23 cellular contexts compared by ENCODE assay signal in genomic region chr12:42631507-42631906, GRCh38. TPM values are rescaled to one million over a fixed set of nuclear protein-coding genes. Genes with fewer than 3 reads are reported as not detected.
DNase-seq lines count a peak whose midpoint lies in the region; ATAC-seq and TF ChIP-seq lines count a peak whose summit lies in the region.
"Had no signal": no experiment of that assay in that cellular context is flagged by ENCODE, and none has a peak within 500 bp of the region (broad histone marks: within the 10 kb centered on the region; RNA-seq: fewer than 3 reads in every experiment).

No MANE protein-coding gene starts in this region.

- no peaks in the 10 kb centered on the region for H3K27me3 ChIP-seq in GM23248 (replicated peaks; ENCODE audit: insufficient read depth)
- H3K27me3 ChIP-seq in mammary epithelial cell (ENCODE audit: insufficient read depth, low read length) = no peaks in the 10 kb centered on the region
- H3K27me3 ChIP-seq in neural progenitor cell = no peaks in the 10 kb centered on the region
- H3K27me3 ChIP-seq: brain microvascular endothelial cell, gastroesophageal sphincter, left lung, ovary, sigmoid colon had no signal

- H3K4me2 ChIP-seq in GM23248 (ENCODE audit: unreplicated experiment) (peak overlapping the region; percentile 31), mammary epithelial cell (ENCODE audit: insufficient read depth, low read depth, low read length) (no peak overlapping the region), neural progenitor cell (no peak overlapping the region)

- no peak overlapping the region for H3K27ac ChIP-seq in GM23248
- no peak overlapping the region for H3K27ac ChIP-seq in mammary epithelial cell (ENCODE audit: insufficient read depth, low read depth, low read length)
- no peak overlapping the region for H3K27ac ChIP-seq in neural progenitor cell
- H3K27ac ChIP-seq: brain microvascular endothelial cell, gastroesophageal sphincter, left lung, ovary had no signal

- peak overlapping the region; percentile 27; the same call in 1 of the 2 replicates for H3K9ac ChIP-seq in GM23248
- H3K9ac ChIP-seq in mammary epithelial cell (ENCODE audit: insufficient read depth, low read length) = no peak overlapping the region
- no peak overlapping the region for H3K9ac ChIP-seq in neural progenitor cell

- H3K9me2 ChIP-seq in GM23248 (ENCODE audit: insufficient read depth) = no peaks in the 10 kb centered on the region

- H3K4me1 Mint-ChIP-seq in neural progenitor cell = no peaks in the 10 kb centered on the region
- H3K4me1 Mint-ChIP-seq: activated CD4-positive, alpha-beta memory T cell treated with anti-CD3 and anti-CD28 coated beads, Interleukin-2, amount 10 ng/mL, durations not matched to agents 7 days and 5 days; CD8-positive, alpha-beta memory T cell had no signal

- BruUV-seq in mammary epithelial cell (replicated peaks; lab: Mats Ljungman, UMichigan) = no TSS peak

- H3K79me2 ChIP-seq in GM23248 (ENCODE audit: insufficient read depth) (no peaks in the 10 kb centered on the region), mammary epithelial cell (ENCODE audit: insufficient read depth, low read length) (no peaks in the 10 kb centered on the region), neural progenitor cell (ENCODE audit: low read depth) (no peaks in the 10 kb centered on the region)

- H3K9me3 Mint-ChIP-seq in neural progenitor cell = no peaks in the 10 kb centered on the region
- H3K9me3 Mint-ChIP-seq: activated CD4-positive, alpha-beta memory T cell treated with anti-CD3 and anti-CD28 coated beads, Interleukin-2, amount 10 ng/mL, durations not matched to agents 7 days and 5 days; CD8-positive, alpha-beta memory T cell; dendritic cell treated with granulocyte-macrophage colony-stimulating factor and Interleukin-4, amounts not matched to agents 40 ng/mL and 50 ng/mL, for 4 days; H9; T-helper 1 cell treated with Interleukin-12 subunit alpha and Interleukin-12 subunit beta and Interleukin-4 antibody, amounts not matched to agents 30 μg/mL and 1 μg/mL, for 36 hours had no signal

- 91 to 100% methylated on average over 1 of the region's 1 CpG for WGBS in GM23248 (ENCODE audit: low coverage in 1 of 2, low lambda C conversion rate in 2 of 2, missing lambda C conversion rate in 2 of 2), 2 experiments
- WGBS in mammary epithelial cell (ENCODE audit: low coverage, missing lambda C conversion rate) = 55% methylated on average over 1 of the region's 1 CpG

- H3K36me3 ChIP-seq in GM23248 (ENCODE audit: low read depth) (no peaks in the 10 kb centered on the region), mammary epithelial cell (ENCODE audit: insufficient read depth, low read length) (no peaks in the 10 kb centered on the region), neural progenitor cell (no peaks in the 10 kb centered on the region)
- H3K36me3 ChIP-seq: brain microvascular endothelial cell, gastroesophageal sphincter, left lung, ovary, sigmoid colon had no signal

- in situ Hi-C loops in GM23248 (cut with MboI) (no loop called here), mammary epithelial cell (cut with MboI; ENCODE audit: low sequenced_read_pairs in 2 of 2) (no loop called here)

- intact Hi-C loops in mammary epithelial cell (cut with micrococcal nuclease) = no loop called here

- no peak for ATAC-seq in HG03175 (IDR thresholded peaks at IDR 0.05; ENCODE audit: unreplicated experiment)
- ATAC-seq: activated naive CD4-positive, alpha-beta T cell treated with anti-CD3 and anti-CD28 coated beads, Interleukin-2, amount 50 U/mL, for 72 hours; gastroesophageal sphincter; left lung had no signal

- H3K4me3 Mint-ChIP-seq in neural progenitor cell = no peak overlapping the region
- H3K4me3 Mint-ChIP-seq: activated CD4-positive, alpha-beta memory T cell treated with anti-CD3 and anti-CD28 coated beads, Interleukin-2, amount 10 ng/mL, durations not matched to agents 7 days and 5 days; CD8-positive, alpha-beta memory T cell; dendritic cell treated with granulocyte-macrophage colony-stimulating factor and Interleukin-4, amounts not matched to agents 40 ng/mL and 50 ng/mL, for 4 days; H9; T-helper 1 cell treated with Interleukin-12 subunit alpha and Interleukin-12 subunit beta and Interleukin-4 antibody, amounts not matched to agents 30 μg/mL and 1 μg/mL, for 36 hours had no signal

- peaks cover 7% of the 10 kb centered on the region; the same call in 1 of the 2 replicates for H3K4me1 ChIP-seq in GM23248 (ENCODE audit: insufficient read depth)
- H3K4me1 ChIP-seq in mammary epithelial cell (ENCODE audit: insufficient read depth, low read length) = no peaks in the 10 kb centered on the region
- no peaks in the 10 kb centered on the region for H3K4me1 ChIP-seq in neural progenitor cell
- H3K4me1 ChIP-seq: left lung had no signal

- H4K20me1 ChIP-seq in GM23248 (ENCODE audit: insufficient read depth) (no peaks in the 10 kb centered on the region), mammary epithelial cell (ENCODE audit: insufficient read depth, low read length) (no peaks in the 10 kb centered on the region), neural progenitor cell (ENCODE audit: low read depth) (no peaks in the 10 kb centered on the region)

- no peak for TF ChIP-seq CTCF in mammary epithelial cell (conservative IDR thresholded peaks at IDR 0.05 in 1 of 2, IDR thresholded peaks at IDR 0.05 in 1 of 2; ENCODE audit: extremely low read depth in 1 of 2, insufficient read depth in 1 of 2, low read depth in 1 of 2, low read length in 2 of 2)
- no peak for TF ChIP-seq CTCF in neural progenitor cell (IDR thresholded peaks at IDR 0.05)

- no peaks in the 10 kb centered on the region for H3K27me3 Mint-ChIP-seq in neural progenitor cell (ENCODE audit: insufficient read depth, low read depth)
- H3K27me3 Mint-ChIP-seq: activated CD4-positive, alpha-beta memory T cell treated with anti-CD3 and anti-CD28 coated beads, Interleukin-2, amount 10 ng/mL, durations not matched to agents 7 days and 5 days had no signal

- H3F3A ChIP-seq in GM23248 (ENCODE audit: insufficient read depth) = no peaks in the 10 kb centered on the region
- no peaks in the 10 kb centered on the region for H3F3A ChIP-seq in neural progenitor cell (ENCODE audit: low read depth)

- no peaks in the 10 kb centered on the region for H3K36me3 Mint-ChIP-seq in neural progenitor cell
- H3K36me3 Mint-ChIP-seq: activated naive CD4-positive, alpha-beta T cell treated with anti-CD3 and anti-CD28 coated beads, Interleukin-2, amount 50 U/mL, for 72 hours; CD8-positive, alpha-beta memory T cell had no signal

- CTCF ChIA-PET in mammary epithelial cell (lab: Charles Lee; ENCODE audit: low non-redundant PET) = no interaction called here

- H3K27ac Mint-ChIP-seq in neural progenitor cell = no peak overlapping the region
- H3K27ac Mint-ChIP-seq: activated CD4-positive, alpha-beta memory T cell treated with anti-CD3 and anti-CD28 coated beads, Interleukin-2, amount 10 ng/mL, durations not matched to agents 7 days and 5 days; activated naive CD4-positive, alpha-beta T cell treated with anti-CD3 and anti-CD28 coated beads, Interleukin-2, amount 50 U/mL, for 72 hours; CD8-positive, alpha-beta memory T cell; dendritic cell treated with granulocyte-macrophage colony-stimulating factor and Interleukin-4, amounts not matched to agents 40 ng/mL and 50 ng/mL, for 4 days; H9; T-helper 1 cell treated with Interleukin-12 subunit alpha and Interleukin-12 subunit beta and Interleukin-4 antibody, amounts not matched to agents 30 μg/mL and 1 μg/mL, for 36 hours had no signal

- H2AFZ ChIP-seq in GM23248 = peak overlapping the region; percentile 82
- peak overlapping the region; percentile 48 for H2AFZ ChIP-seq in mammary epithelial cell (ENCODE audit: low read depth, low read length)
- peak overlapping the region; percentile 0 for H2AFZ ChIP-seq in neural progenitor cell (replicated peaks)

- dilution Hi-C loops in mammary epithelial cell (cut with HindIII; ENCODE audit: low sequenced_read_pairs) = no loop called here

- DNase-seq in GM23248 = peak; percentile 26
- DNase-seq in NOMO-1 treated with dmso at 0.1 percent for 144 hours (lab: John Stamatoyannopoulos, UW; ENCODE audit: unreplicated experiment) = peak; percentile 60
- no peak for DNase-seq in mammary epithelial cell
- DNase-seq in neural progenitor cell (ENCODE audit: low spot score) = no peak
- DNase-seq in activated CD8-positive, alpha-beta memory T cell treated with anti-CD3 and anti-CD28 coated beads, Interleukin-2, amount 50 U/mL, for 48 hours = no peak
- DNase-seq in UCSD-AML1 (lab: John Stamatoyannopoulos, UW; ENCODE audit: unreplicated experiment) = no peak
- DNase-seq in stimulated activated naive CD4-positive, alpha-beta T cell treated with Interleukin-2 at 50 U/mL for 16 hours (lab: John Stamatoyannopoulos, UW) = no peak
- DNase-seq: activated CD4-positive, alpha-beta memory T cell treated with anti-CD3 and anti-CD28 coated beads, Interleukin-2, amount 10 ng/mL, durations not matched to agents 7 days and 5 days; activated T-cell treated with anti-CD3 and anti-CD28 coated beads, Interleukin-2, amount 50 U/mL, for 48 hours; brain microvascular endothelial cell; CD8-positive, alpha-beta memory T cell; DMS79 treated with DMSO at 0.1 percent for 48 hours; H9; left lung; NCI-H774; ovary; sigmoid colon; stimulated activated CD4-positive, alpha-beta T cell treated with anti-CD3 and anti-CD28 coated beads, Interleukin-1b, Interleukin-23, amount 100 ng/mL, for 48 hours had no signal

- H3K4me3 ChIP-seq in GM23248 (no peak overlapping the region), mammary epithelial cell (replicated peaks in 1 of 3; ENCODE audit: insufficient read depth in 1 of 3, low read depth in 2 of 3, low read length in 3 of 3) (no peak overlapping the region), neural progenitor cell (no peak overlapping the region)
- H3K4me3 ChIP-seq: gastroesophageal sphincter, left lung, ovary, sigmoid colon had no signal

- no peaks in the 10 kb centered on the region for H3K9me3 ChIP-seq in GM23248 (ENCODE audit: low read depth)
- H3K9me3 ChIP-seq in mammary epithelial cell (replicated peaks; ENCODE audit: insufficient read depth, low read length) = no peaks in the 10 kb centered on the region
- no peaks in the 10 kb centered on the region for H3K9me3 ChIP-seq in neural progenitor cell (ENCODE audit: low read depth)
- H3K9me3 ChIP-seq: gastroesophageal sphincter, left lung, ovary, sigmoid colon had no signal

RNA-seq across cellular contexts. Expression of gene PRICKLE1, which starts 42.0 kb away (rescaled TPM):
- total RNA-seq in GM23248 (2014; rRNA removed; shearing (Covaris generic)) = 12.9 and 13.2 TPM in 2 replicates
- polyA plus RNA-seq in GM23248 (2016; fragmentation: Nextera tagmentation; extraction: Ambion mirVana) = 25.2 and 25.7 TPM in 2 replicates
- 10 to 100 TPM; 18.4 to 43.2 TPM for total RNA-seq in mammary epithelial cell
- polyA plus RNA-seq in mammary epithelial cell = 13.9 TPM
- polyA minus RNA-seq in mammary epithelial cell = 129 TPM
- 3.5 and 4.0 TPM in 2 replicates for total RNA-seq in neural progenitor cell (ENCODE audit: low replicate concordance)
- total RNA-seq: activated naive CD4-positive, alpha-beta T cell treated with anti-CD3 and anti-CD28 coated beads, Interleukin-2, amount 50 U/mL, for 72 hours; CD8-positive, alpha-beta memory T cell had no signal

Comparison
In these comparisons a context has a peak if more than half of its experiments do, and no peak if none do; other contexts are left out.
1. DNase-seq: peak in GM23248 (single experiment) and NOMO-1 treated with dmso at 0.1 percent for 144 hours (single experiment); none in mammary epithelial cell (single experiment), neural progenitor cell (single experiment), activated CD8-positive, alpha-beta memory T cell treated with anti-CD3 and anti-CD28 coated beads, Interleukin-2, amount 50 U/mL, for 48 hours (single experiment), UCSD-AML1 (single experiment) and stimulated activated naive CD4-positive, alpha-beta T cell treated with Interleukin-2 at 50 U/mL for 16 hours (single experiment).
2. H2AFZ ChIP-seq: peak in every context shown above with its lines; median percentile 82 in GM23248; 48 in mammary epithelial cell; 0 in neural progenitor cell.